28 cellular contexts compared by ENCODE assay signal in genomic region chr2:46893231-46893943, GRCh38. TPM values are rescaled to one million over a fixed set of nuclear protein-coding genes. Genes with fewer than 3 reads are reported as not detected.
DNase-seq lines count a peak whose midpoint lies in the region; ATAC-seq, FAIRE-seq and TF ChIP-seq lines count a peak whose summit lies in the region.
"Had no signal": no experiment of that assay in that cellular context is flagged by ENCODE, and none has a peak within 500 bp of the region (broad histone marks: within the 10 kb centered on the region; RNA-seq: fewer than 3 reads in every experiment).

No MANE protein-coding gene starts in this region.

- CTCF ChIA-PET in HCT116 (lab: Charles Lee) (no interaction called here), GM12878 (lab: Yijun Ruan, JAX) (no interaction called here), GM10248 (lab: Yijun Ruan, JAX) (no interaction called here)

- H4K20me1 ChIP-seq in HCT116 (ENCODE audit: insufficient read depth) (no peaks in the 10 kb centered on the region), GM12878 (ENCODE audit: control insufficient read depth, insufficient read depth) (no peaks in the 10 kb centered on the region)

- ATAC-seq in HCT116 (no peak), GM12878 (no peak), GM19455 (IDR thresholded peaks at IDR 0.05; ENCODE audit: unreplicated experiment) (no peak), HG03439 (IDR thresholded peaks at IDR 0.05; ENCODE audit: unreplicated experiment) (no peak)
- ATAC-seq: activated CD4-positive, CD25-positive, alpha-beta regulatory T cell treated with anti-CD3 and anti-CD28 coated beads, Interleukin-2, amount 50 U/mL, for 24 hours; lower lobe of right lung; psoas muscle had no signal

- BruUV-seq in HCT116 (replicated peaks; lab: Mats Ljungman, UMichigan) (no TSS peak), GM12878 (replicated peaks; lab: Mats Ljungman, UMichigan) (no TSS peak)

- DNase-seq in CD1c-positive myeloid dendritic cell (ENCODE audit: extremely low spot score), result peak; percentile 27
- no peak for DNase-seq in HCT116 (ENCODE audit: low read depth, low spot score)
- DNase-seq in GM12878 (ENCODE audit: low read depth, low spot score), result no peak
- peak; percentile 64 for DNase-seq in iris pigment epithelial cell (ENCODE audit: low read depth)
- no peak for DNase-seq in GM10248 (ENCODE audit: extremely low spot score)
- no peak for DNase-seq in putamen (ENCODE audit: low spot score)
- DNase-seq: activated naive CD4-positive, alpha-beta T cell treated with anti-CD3 and anti-CD28 coated beads for 36 hours; activated T-cell treated with anti-CD3 and anti-CD28 coated beads, Interleukin-2, amount 50 U/mL, for 48 hours; amniotic stem cell; CD4-positive, alpha-beta memory T cell; DMS153; dorsolateral prefrontal cortex; gastrocnemius medialis; GOT3; hippocampal formation; KBM-7; lower lobe of right lung; MV-4-11; NCI-H748 treated with DMSO at 0.1 percent for 48 hours; psoas muscle; stimulated activated CD4-positive, alpha-beta T cell treated with anti-CD3 and anti-CD28 coated beads, Interleukin-2, amount 100 ng/mL, for 48 hours; stimulated activated naive CD4-positive, alpha-beta T cell treated with Interleukin-2 at 50 U/mL for 16 hours had no signal

- intact Hi-C loops in HCT116 (cut with micrococcal nuclease), result no loop called here
- intact Hi-C loops in GM12878 (cut with micrococcal nuclease; ENCODE audit: unreplicated experiment), result no loop called here

- RAD21 ChIA-PET in HCT116 (lab: Charles Lee; ENCODE audit: low non-redundant PET in 1 of 2, low total read pairs in 2 of 2, uncharacterized antibody in 2 of 2, unreplicated experiment in 2 of 2) (no interaction called here), GM12878 (lab: Charles Lee; ENCODE audit: unreplicated experiment) (no interaction called here)

- peak overlapping the region; percentile 8; the same call in 1 of the 2 replicates for H3K4me2 ChIP-seq in HCT116 (ENCODE audit: low read length)
- H3K4me2 ChIP-seq in GM12878 (ENCODE audit: control insufficient read depth, insufficient read depth), result no peak overlapping the region
- H3K4me2 ChIP-seq: smooth muscle cell had no signal

- no peak overlapping the region for H3K4me3 ChIP-seq in HCT116 (replicated peaks in 1 of 2; ENCODE audit: low read depth in 1 of 2, low read length in 2 of 2)
- H3K4me3 ChIP-seq in GM12878, result no peak overlapping the region
- H3K4me3 ChIP-seq: dorsolateral prefrontal cortex, gastrocnemius medialis, lower lobe of right lung, psoas muscle, smooth muscle cell had no signal

- H3K27me3 ChIP-seq in HCT116 (ENCODE audit: insufficient read depth, low read length), result no peaks in the 10 kb centered on the region
- H3K27me3 ChIP-seq in GM12878 (replicated peaks in 1 of 2; ENCODE audit: control insufficient read depth in 2 of 2, insufficient read depth in 2 of 2, low read length in 1 of 2), result no peaks in the 10 kb centered on the region
- H3K27me3 ChIP-seq: dorsolateral prefrontal cortex, gastrocnemius medialis, neutrophil had no signal

- no peak for TF ChIP-seq EP300 in GM12878 (IDR thresholded peaks at IDR 0.05; ENCODE audit: borderline replicate concordance in 1 of 2, control insufficient read depth in 1 of 2, low read depth in 2 of 2, low read length in 2 of 2)

- no peaks in the 10 kb centered on the region for H3K9me2 ChIP-seq in HCT116 (ENCODE audit: insufficient read depth)

- H3K9ac ChIP-seq in HCT116 (ENCODE audit: low read length), result no peak overlapping the region
- no peak overlapping the region for H3K9ac ChIP-seq in GM12878 (ENCODE audit: control insufficient read depth, insufficient read depth, low read length)

- FAIRE-seq in GM12878 (lab: Jason Lieb, UNC), result peak; percentile 23
- FAIRE-seq: GM12892 had no signal

- H3K4me1 ChIP-seq in HCT116 (ENCODE audit: control insufficient read depth in 1 of 2, insufficient read depth in 2 of 2, low read length in 2 of 2), result peaks cover 5 to 21% of the 10 kb centered on the region in 2 experiments; a peak in 3 of 4 replicates
- H3K4me1 ChIP-seq in GM12878 (ENCODE audit: control insufficient read depth, insufficient read depth, low read length), result no peaks in the 10 kb centered on the region
- H3K4me1 ChIP-seq: psoas muscle had no signal

- no peak for TF ChIP-seq POLR2A in HCT116 (IDR thresholded peaks at IDR 0.05; ENCODE audit: borderline replicate concordance, extremely low read depth, insufficient read depth, insufficient read length)
- no peak for TF ChIP-seq POLR2A in GM12878 (IDR thresholded peaks at IDR 0.05; ENCODE audit: low read depth, low read length)

- H3K36me3 ChIP-seq in HCT116 (ENCODE audit: control insufficient read depth in 1 of 2, insufficient read depth in 2 of 2, low read length in 2 of 2), result no peaks in the 10 kb centered on the region
- H3K36me3 ChIP-seq in GM12878 (ENCODE audit: control insufficient read depth in 2 of 2, insufficient read depth in 2 of 2, low read length in 1 of 2), result no peaks in the 10 kb centered on the region
- H3K36me3 ChIP-seq: gastrocnemius medialis, lower lobe of right lung, neutrophil had no signal

- TF ChIP-seq RAD21 in HCT116 (IDR thresholded peaks at IDR 0.05; ENCODE audit: low read depth) (no peak), GM12878 (IDR thresholded peaks at IDR 0.05; ENCODE audit: insufficient read depth, low read depth, low read length) (no peak)

- POLR2A ChIA-PET in HCT116 (lab: Charles Lee), result no interaction called here
- POLR2A ChIA-PET in GM12878 (lab: Charles Lee), result no interaction called here
- POLR2A ChIA-PET in GM10248 (lab: Yijun Ruan, JAX), result no interaction called here

- SMC1A ChIA-PET in GM12878 (lab: Charles Lee; ENCODE audit: uncharacterized antibody, unreplicated experiment), result no interaction called here

- H3K27ac ChIP-seq in HCT116 (ENCODE audit: low read depth, low read length), result no peak overlapping the region
- H3K27ac ChIP-seq in GM12878 (ENCODE audit: control insufficient read depth, insufficient read depth), result no peak overlapping the region
- H3K27ac ChIP-seq: dorsolateral prefrontal cortex, gastrocnemius medialis, lower lobe of right lung, neutrophil, psoas muscle had no signal

- H3K79me2 ChIP-seq in HCT116 (ENCODE audit: insufficient read depth, low read length) (no peaks in the 10 kb centered on the region), GM12878 (ENCODE audit: control insufficient read depth, insufficient read depth, low read length) (no peaks in the 10 kb centered on the region)

- 61% methylated on average over 3 of the region's 3 CpGs for WGBS in GM12878 (ENCODE audit: insufficient coverage, insufficient replicate concordance, low lambda C conversion rate, missing lambda C conversion rate)

- no peak overlapping the region for H2AFZ ChIP-seq in HCT116 (ENCODE audit: low read depth, low read length, poor library complexity, severe bottlenecking)
- no peak overlapping the region for H2AFZ ChIP-seq in GM12878 (ENCODE audit: control insufficient read depth, low read depth, low read length)

- in situ Hi-C loops in GM12878 (cut with MboI), result no loop called here

- H3K9me3 ChIP-seq in HCT116 (ENCODE audit: control insufficient read depth in 1 of 2, insufficient read depth in 1 of 2, low read depth in 1 of 2, low read length in 2 of 2), result no peaks in the 10 kb centered on the region
- no peaks in the 10 kb centered on the region for H3K9me3 ChIP-seq in GM12878 (replicated peaks; ENCODE audit: control insufficient read depth, insufficient read depth, low read length)
- H3K9me3 ChIP-seq: gastrocnemius medialis, lower lobe of right lung, neutrophil, psoas muscle had no signal

- TF ChIP-seq CTCF in HCT116 (IDR thresholded peaks at IDR 0.05 in 2 of 3, conservative IDR thresholded peaks at IDR 0.05 in 1 of 3; ENCODE audit: borderline replicate concordance in 1 of 3, insufficient read depth in 1 of 3, low read depth in 2 of 3, low read length in 2 of 3) (no peak), GM12878 (IDR thresholded peaks at IDR 0.05 in 2 of 3, conservative IDR thresholded peaks at IDR 0.05 in 1 of 3; ENCODE audit: control insufficient read depth in 2 of 3, extremely low read depth in 1 of 3, insufficient read depth in 1 of 3, low read depth in 3 of 3, low read length in 3 of 3) (no peak), GM10248 (IDR thresholded peaks at IDR 0.05; ENCODE audit: control extremely low read depth, extremely low read depth, low read depth, missing control alignments) (no peak)

RNA-seq across cellular contexts. Expression of gene MCFD2, which starts 22.2 kb away (rescaled TPM):
- total RNA-seq in HCT116 (2021; ENCODE audit: unreplicated experiment) (73.9 TPM), GM12878 (2014; rRNA removed) (37.1 and 39.6 TPM in 2 replicates), GM12878 (2014; rRNA removed; fragmentation: Illumina TruSeq; extraction: Trizol) (40.2 and 40.9 TPM in 2 replicates), GM12878 (2021) (41.7 and 43.5 TPM in 2 replicates)
- polyA plus RNA-seq in HCT116 (2012), result 57.7 and 60.5 TPM in 2 replicates
- total RNA-seq in GM12878 (2013; cell fraction: nucleolus; rRNA removed), result 47.7 and 66.1 TPM in 2 replicates
- 16.7 TPM for polyA plus RNA-seq in GM12878 (2011; ENCODE audit: low read depth)
- polyA plus RNA-seq in GM12878 (2011; rRNA removed) (57.3 and 86.6 TPM in 2 replicates), GM12878 (2014; fragmentation: Illumina TruSeq; extraction: Trizol) (40.3 and 43.2 TPM in 2 replicates), GM12878 (2014; fragmentation: Nextera tagmentation; extraction: Ambion mirVana) (10 to 100 TPM; 35.8 to 40.7 TPM), GM12878 (2014; rRNA removed) (32.4 and 35.5 TPM in 2 replicates), GM12878 (2016; fragmentation: Nextera tagmentation; extraction: Ambion mirVana) (10 to 100 TPM; 35.0 to 40.4 TPM)
- 32.0 and 38.7 TPM in 2 replicates for polyA plus RNA-seq in GM12878 (2011; cell fraction: cytosol; rRNA removed)
- polyA plus RNA-seq in GM12878 (2011; cell fraction: nucleus; rRNA removed), result 23.7 and 25.7 TPM in 2 replicates
- polyA plus RNA-seq in GM12878 (2012), result 26.4 and 27.5 TPM in 2 replicates
- 52.5 and 69.2 TPM in 2 replicates for polyA minus RNA-seq in GM12878 (2011; rRNA and poly(A)+ RNA removed)
- polyA minus RNA-seq in GM12878 (2011; cell fraction: cytosol; rRNA and poly(A)+ RNA removed), result 17.8 and 19.9 TPM in 2 replicates
- 14.3 and 24.3 TPM in 2 replicates for polyA minus RNA-seq in GM12878 (2011; cell fraction: nucleus; rRNA and poly(A)+ RNA removed)

RNA-seq across cellular contexts. Expression of gene TTC7A, which starts 47.6 kb away (rescaled TPM):
- total RNA-seq in HCT116 (2021; ENCODE audit: unreplicated experiment), result 17.7 TPM
- 15.1 and 15.3 TPM in 2 replicates for polyA plus RNA-seq in HCT116 (2012)
- total RNA-seq in GM12878 (2013; cell fraction: nucleolus; rRNA removed), result 82.8 and 96.3 TPM in 2 replicates
- 32.3 and 32.5 TPM in 2 replicates for total RNA-seq in GM12878 (2014; rRNA removed)
- 13.4 and 13.8 TPM in 2 replicates for total RNA-seq in GM12878 (2014; rRNA removed; fragmentation: Illumina TruSeq; extraction: Trizol)
- total RNA-seq in GM12878 (2021), result 50.8 and 51.6 TPM in 2 replicates
- 9.5 TPM for polyA plus RNA-seq in GM12878 (2011; ENCODE audit: low read depth)
- 9.8 and 18.7 TPM in 2 replicates for polyA plus RNA-seq in GM12878 (2011; rRNA removed)
- polyA plus RNA-seq in GM12878 (2011; cell fraction: cytosol; rRNA removed), result 23.4 and 25.5 TPM in 2 replicates
- 62.3 and 80.4 TPM in 2 replicates for polyA plus RNA-seq in GM12878 (2011; cell fraction: nucleus; rRNA removed)
- polyA plus RNA-seq in GM12878 (2012), result 22.5 and 22.9 TPM in 2 replicates
- 12.4 and 25.4 TPM in 2 replicates for polyA plus RNA-seq in GM12878 (2014; fragmentation: Illumina TruSeq; extraction: Trizol)
- polyA plus RNA-seq in GM12878 (2014; fragmentation: Nextera tagmentation; extraction: Ambion mirVana), result 1 to 10 TPM; 2.1 to 3.5 TPM
- 28.3 and 28.8 TPM in 2 replicates for polyA plus RNA-seq in GM12878 (2014; rRNA removed)
- 10 to 100 TPM in 1 of 2 experiments, 1 to 10 TPM in 1; 7.5 to 24.2 TPM for polyA plus RNA-seq in GM12878 (2016; fragmentation: Nextera tagmentation; extraction: Ambion mirVana)
- polyA minus RNA-seq in GM12878 (2011; rRNA and poly(A)+ RNA removed), result 25.9 and 47.3 TPM in 2 replicates
- polyA minus RNA-seq in GM12878 (2011; cell fraction: cytosol; rRNA and poly(A)+ RNA removed), result 10.2 and 13.3 TPM in 2 replicates
- 30.1 and 47.2 TPM in 2 replicates for polyA minus RNA-seq in GM12878 (2011; cell fraction: nucleus; rRNA and poly(A)+ RNA removed)

Comparison
In these comparisons a context has a peak if more than half of its experiments do, and no peak if none do; other contexts are left out.
1. DNase-seq: peak in CD1c-positive myeloid dendritic cell (single experiment) and iris pigment epithelial cell (single experiment); none in HCT116 (single experiment), GM12878 (single experiment), GM10248 (single experiment) and putamen (single experiment).